8 cellular contexts compared by ENCODE assay signal in the genomic region with DNA sequence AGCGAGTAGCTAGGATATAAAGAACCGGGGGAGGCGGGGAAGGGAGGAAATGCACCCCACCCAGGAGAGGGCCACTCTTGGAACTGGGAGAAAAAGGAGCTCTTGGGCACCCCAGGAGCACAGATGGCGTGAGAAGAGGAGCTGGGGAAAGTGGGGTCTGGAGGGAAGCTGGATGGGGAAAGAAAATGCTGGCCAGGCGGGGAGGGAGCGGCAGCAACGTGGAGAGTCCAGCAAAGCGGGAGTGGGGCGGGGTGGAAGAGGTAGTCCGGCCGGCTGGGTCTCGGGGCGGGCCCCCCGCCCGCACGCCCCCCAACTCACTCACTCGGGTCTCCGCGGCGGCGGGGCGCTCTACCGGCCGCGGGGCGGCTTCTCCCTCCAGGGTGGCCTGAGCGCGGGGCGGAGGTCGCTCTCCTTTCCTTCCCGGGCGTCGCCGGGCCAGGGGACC. TPM values are rescaled to one million over a fixed set of nuclear protein-coding genes. Genes with fewer than 3 reads are reported as not detected.
DNase-seq lines count a peak whose midpoint lies in the region; ATAC-seq and TF ChIP-seq lines count a peak whose summit lies in the region.

No MANE protein-coding gene starts in this region.

- H3K27ac ChIP-seq in PC-9 (peak overlapping the region; percentile 83), colonic mucosa (peak overlapping the region; percentile 99), mesodermal cell (ENCODE audit: low read depth, low read length, severe bottlenecking) (peak overlapping the region; percentile 92)

- peaks cover 59% of the 10 kb centered on the region for H3K79me2 ChIP-seq in PC-9 (ENCODE audit: low read depth)

- H4K20me1 ChIP-seq in PC-9 (ENCODE audit: insufficient read depth) = peaks cover 29% of the 10 kb centered on the region

- peaks cover 22% of the 10 kb centered on the region for H3K4me1 ChIP-seq in PC-9 (replicated peaks; ENCODE audit: insufficient read depth)
- H3K4me1 ChIP-seq in colonic mucosa = peaks cover 11% of the 10 kb centered on the region
- peaks cover 6% of the 10 kb centered on the region for H3K4me1 ChIP-seq in mesodermal cell (ENCODE audit: control insufficient read depth, insufficient read depth, low read length, poor library complexity, severe bottlenecking)

- peak overlapping the region; percentile 72 for H2AFZ ChIP-seq in PC-9

- no peaks in the 10 kb centered on the region for H3K9me3 ChIP-seq in PC-9 (ENCODE audit: insufficient read depth, low read depth)
- no peaks in the 10 kb centered on the region for H3K9me3 ChIP-seq in colonic mucosa
- no peaks in the 10 kb centered on the region for H3K9me3 ChIP-seq in mesodermal cell (ENCODE audit: control insufficient read depth, low read length)

- no peak for TF ChIP-seq CTCF in GM12864 (IDR thresholded peaks at IDR 0.05; ENCODE audit: low read depth, low read length, missing control alignments)
- no peak for TF ChIP-seq CTCF in PC-9 (conservative IDR thresholded peaks at IDR 0.05)
- TF ChIP-seq CTCF in colonic mucosa (IDR thresholded peaks at IDR 0.05) = no peak

- no peaks in the 10 kb centered on the region for H3K27me3 ChIP-seq in PC-9 (ENCODE audit: insufficient read depth, low read depth)
- no peaks in the 10 kb centered on the region for H3K27me3 ChIP-seq in colonic mucosa

- H3K9me2 ChIP-seq in PC-9 (ENCODE audit: insufficient read depth) = no peaks in the 10 kb centered on the region

- no TSS peak for BruUV-seq in PC-9 (replicated peaks; lab: Mats Ljungman, UMichigan)

- peak overlapping the region; percentile 95 for H3K4me2 ChIP-seq in PC-9

- POLR2A ChIA-PET in PC-9 (lab: Charles Lee; ENCODE audit: unreplicated experiment) = interaction anchor here (0.5 to 3.0 kb wide), 8 partner anchors 11 to 763 kb away, joined by 3 to 23 read pairs (median 8); a partner anchor contains a TSS

- H3K9ac ChIP-seq in colonic mucosa (ENCODE audit: low read depth in 2 of 2, low read length in 2 of 2) = peak overlapping the region; percentile 100

- H3K36me3 ChIP-seq in PC-9 (ENCODE audit: low read depth) (peaks cover 12% of the 10 kb centered on the region; the same call in 1 of the 2 replicates), colonic mucosa (no peaks in the 10 kb centered on the region), mesodermal cell (ENCODE audit: control insufficient read depth, insufficient read depth, low read length) (peaks cover 39% of the 10 kb centered on the region)

- no peak for DNase-seq in GM12864 (ENCODE audit: low read depth)
- DNase-seq in PC-9 = peak in 1 of 2 experiments; percentile 20
- peak; percentile 57 for DNase-seq in colonic mucosa
- peak; percentile 61 for DNase-seq in ureter (ENCODE audit: low spot score)
- no peak for DNase-seq in NCI-H2107 (lab: John Stamatoyannopoulos, UW)
- DNase-seq in NCI-H1417 treated with DMSO at 0.1 percent for 48 hours (lab: John Stamatoyannopoulos, UW) = no peak

- CTCF ChIA-PET in PC-9 (lab: Charles Lee) = interaction anchor here (0.6 kb wide), 1 partner anchor 67 kb away, joined by 4 read pairs; no protein-coding TSS in a partner anchor

- ATAC-seq in HG02981 (IDR thresholded peaks at IDR 0.05; ENCODE audit: unreplicated experiment) = no peak

- peaks cover 47% of the 10 kb centered on the region for H3F3A ChIP-seq in PC-9 (ENCODE audit: insufficient read depth, low read depth)

- WGBS in mesodermal cell (ENCODE audit: insufficient coverage in 2 of 2), 2 experiments = 0% methylated on average over 4 to 13 of the region's 34 CpGs

- intact Hi-C loops in PC-9 (cut with micrococcal nuclease; ENCODE audit: unreplicated experiment) = loop anchor here (1.0 to 2.0 kb wide), 2 partner anchors 161 to 495 kb away; a partner anchor contains a TSS
- intact Hi-C loops in colonic mucosa (cut with DNase I) = loop anchor here (5.0 kb wide), 1 partner anchor 159 kb away; a partner anchor contains a TSS

- peak overlapping the region; percentile 59 for H3K4me3 ChIP-seq in GM12864 (ENCODE audit: low read depth, low read length)
- peak overlapping the region; percentile 92 for H3K4me3 ChIP-seq in PC-9
- peak overlapping the region; percentile 89 for H3K4me3 ChIP-seq in colonic mucosa
- H3K4me3 ChIP-seq in mesodermal cell (ENCODE audit: extremely low read depth, insufficient read depth, low read length, poor library complexity, severe bottlenecking) = peak overlapping the region; percentile 100

RNA-seq across cellular contexts. Expression of a gene that starts 0.5 kb away (rescaled TPM):
- total RNA-seq in PC-9 (2021) = 50.0 and 57.4 TPM in 2 replicates
- 10 to 100 TPM; 63.2 to 66.1 TPM for total RNA-seq in colonic mucosa
- polyA plus RNA-seq in mesodermal cell (2013, experiment 1 of 2) = 30.3 TPM
- polyA plus RNA-seq in mesodermal cell (2013, experiment 2 of 2) = 27.0 TPM
- total RNA-seq in ureter = 49.9 TPM

RNA-seq across cellular contexts. Expression of a gene that starts 22.4 kb away (rescaled TPM):
- 49.1 and 62.9 TPM in 2 replicates for total RNA-seq in PC-9 (2021)
- 10 to 100 TPM; 39.5 to 55.0 TPM for total RNA-seq in colonic mucosa
- polyA plus RNA-seq in mesodermal cell (2013, experiment 1 of 2) = 55.4 TPM
- 54.3 TPM for polyA plus RNA-seq in mesodermal cell (2013, experiment 2 of 2)
- 32.3 TPM for total RNA-seq in ureter

RNA-seq across cellular contexts. Expression of a gene that starts 22.8 kb away (rescaled TPM):
- 76.7 and 80.0 TPM in 2 replicates for total RNA-seq in PC-9 (2021)
- 100 to 1,000 TPM; 254 to 268 TPM for total RNA-seq in colonic mucosa
- polyA plus RNA-seq in mesodermal cell (2013, experiment 1 of 2) = 65.1 TPM
- polyA plus RNA-seq in mesodermal cell (2013, experiment 2 of 2) = 64.4 TPM
- total RNA-seq in ureter = 121 TPM

Comparison
In these comparisons a context has a peak if more than half of its experiments do, and no peak if none do; other contexts are left out.
1. DNase-seq: peak in colonic mucosa (single experiment) and ureter (single experiment); none in GM12864 (single experiment), NCI-H2107 (single experiment) and NCI-H1417 treated with DMSO at 0.1 percent for 48 hours (single experiment).
2. Peak in every context shown above with its lines, with median percentiles within 50 percentile points of each other: H3K4me3 ChIP-seq and H3K27ac ChIP-seq.